Comparison of ENCODE assay signal across 11 cellular contexts in genomic region chr17:38908676-38909181, GRCh38. TPM values are rescaled to one million over a fixed set of nuclear protein-coding genes. Genes with fewer than 3 reads are reported as not detected.
DNase-seq lines count a peak whose midpoint lies in the region; ATAC-seq and TF ChIP-seq lines count a peak whose summit lies in the region.
"Had no signal": no experiment of that assay in that cellular context is flagged by ENCODE, and none has a peak within 500 bp of the region (broad histone marks: within the 10 kb centered on the region; RNA-seq: fewer than 3 reads in every experiment).

No MANE protein-coding gene starts in this region.

- H3K4me3 ChIP-seq in cardiac muscle cell (no peak overlapping the region), esophagus (ENCODE audit: low read depth in 1 of 2, low read length in 2 of 2) (peak overlapping the region in 1 of 2 donors; percentile 17), neuronal stem cell (ENCODE audit: low read length in 2 of 2) (no peak overlapping the region)
- no peak overlapping the region for H3K4me3 ChIP-seq in CD8-positive, alpha-beta memory T cell (ENCODE audit: low read length)

- H3K27me3 ChIP-seq in cardiac muscle cell, result no peaks in the 10 kb centered on the region
- no peaks in the 10 kb centered on the region for H3K27me3 ChIP-seq in esophagus (ENCODE audit: control insufficient read depth in 1 of 2, insufficient read depth in 2 of 2, low read length in 2 of 2)
- H3K27me3 ChIP-seq in neuronal stem cell (ENCODE audit: control insufficient read depth in 3 of 3, insufficient read depth in 3 of 3, low read depth in 1 of 3, low read length in 3 of 3), result no peaks in the 10 kb centered on the region
- H3K27me3 ChIP-seq in CD8-positive, alpha-beta memory T cell (ENCODE audit: insufficient read depth, low read length, poor library complexity, severe bottlenecking), result no peaks in the 10 kb centered on the region

- no peak for TF ChIP-seq CTCF in cardiac muscle cell (IDR thresholded peaks at IDR 0.05; ENCODE audit: low read depth, low read length)
- TF ChIP-seq CTCF in type B pancreatic cell (conservative IDR thresholded peaks at IDR 0.05), result no peak

- POLR2A ChIA-PET in CD8-positive, alpha-beta memory T cell (lab: Charles Lee), result interaction anchor here (1.9 kb wide), 1 partner anchor 10 kb away, joined by 6 read pairs; no protein-coding TSS in a partner anchor

- H3K9me3 Mint-ChIP-seq in CD8-positive, alpha-beta memory T cell, result no peaks in the 10 kb centered on the region
- H3K9me3 Mint-ChIP-seq in type B pancreatic cell, result no peaks in the 10 kb centered on the region

- H3K4me1 ChIP-seq in cardiac muscle cell (ENCODE audit: low read depth) (peaks cover 9% of the 10 kb centered on the region), esophagus (ENCODE audit: control insufficient read depth in 2 of 2, insufficient read depth in 2 of 2, low read length in 1 of 2) (peaks cover 10 to 21% of the 10 kb centered on the region in 2 donors), neuronal stem cell (ENCODE audit: control insufficient read depth in 2 of 2, insufficient read depth in 1 of 2, low read depth in 1 of 2, low read length in 2 of 2) (peaks cover 0 to 7% of the 10 kb centered on the region in 2 donors)
- peaks cover 5% of the 10 kb centered on the region for H3K4me1 ChIP-seq in CD8-positive, alpha-beta memory T cell (ENCODE audit: insufficient read depth, low read length)

- intact Hi-C loops in Right ventricle myocardium inferior (cut with DNase I), result no loop called here

- H4K8ac ChIP-seq in neuronal stem cell (ENCODE audit: low read depth, low read length), result no peak overlapping the region

- H3K27ac ChIP-seq in cardiac muscle cell, result peak overlapping the region; percentile 39
- H3K27ac ChIP-seq in esophagus (ENCODE audit: low read depth in 2 of 2, low read length in 1 of 2), result peak overlapping the region; percentile 57 to 68
- no peak overlapping the region for H3K27ac ChIP-seq in neuronal stem cell (replicated peaks; ENCODE audit: low read length)
- H3K27ac ChIP-seq in CD8-positive, alpha-beta memory T cell (ENCODE audit: low read depth, low read length), result no peak overlapping the region

- H3K4me1 Mint-ChIP-seq in CD8-positive, alpha-beta memory T cell, result peaks cover 40 to 84% (median 43%) of the 10 kb centered on the region in 3 donors
- peaks cover 5% of the 10 kb centered on the region for H3K4me1 Mint-ChIP-seq in type B pancreatic cell (ENCODE audit: unreplicated experiment)

- H3K18ac ChIP-seq in neuronal stem cell (ENCODE audit: low read length), result peak overlapping the region; percentile 11

- peak overlapping the region; percentile 20 for H2AK5ac ChIP-seq in neuronal stem cell (ENCODE audit: low read depth, low read length)

- no peak for DNase-seq in cardiac muscle cell (ENCODE audit: low read depth in 1 of 2, low spot score in 1 of 2)
- no peak for DNase-seq in Right ventricle myocardium inferior (ENCODE audit: missing footprints)
- no peak for DNase-seq in neuronal stem cell (ENCODE audit: low spot score)
- no peak for DNase-seq in NCI-H128 (lab: John Stamatoyannopoulos, UW; ENCODE audit: unreplicated experiment)
- no peak for DNase-seq in CD8-positive, alpha-beta memory T cell
- no peak for DNase-seq in type B pancreatic cell (ENCODE audit: extremely low spot score, unreplicated experiment)

- peak overlapping the region in 4 of 8 donors; percentile 19 to 42 (median 30) for H3K27ac Mint-ChIP-seq in CD8-positive, alpha-beta memory T cell
- H3K27ac Mint-ChIP-seq in type B pancreatic cell, result no peak overlapping the region

- ATAC-seq in Right ventricle myocardium inferior, result no peak
- ATAC-seq in GM19351 (IDR thresholded peaks at IDR 0.05; ENCODE audit: unreplicated experiment), result no peak

- CTCF ChIA-PET in CD8-positive, alpha-beta memory T cell (lab: Charles Lee), result interaction anchor here (2.0 kb wide), 1 partner anchor 37 kb away, joined by 5 read pairs; no protein-coding TSS in a partner anchor

- 26 to 29% methylated on average over 8 of the region's 8 CpGs for WGBS in esophagus, 2 donors
- WGBS in neuronal stem cell (ENCODE audit: extremely low coverage in 2 of 2, insufficient read length in 2 of 2, insufficient replicate concordance in 1 of 2), 2 donors, result no CpG with 5 or more reads among the region's 8 CpGs

- no peak overlapping the region for H4K91ac ChIP-seq in neuronal stem cell (ENCODE audit: low read depth, low read length, poor library complexity)

- H2BK5ac ChIP-seq in neuronal stem cell (ENCODE audit: low read length), result no peak overlapping the region

- H3K4me3 Mint-ChIP-seq in CD8-positive, alpha-beta memory T cell, result no peak overlapping the region
- no peak overlapping the region for H3K4me3 Mint-ChIP-seq in type B pancreatic cell

- H2AFZ ChIP-seq in neuronal stem cell (ENCODE audit: low read length), result no peak overlapping the region

- peaks cover 6% of the 10 kb centered on the region for H3K79me1 ChIP-seq in neuronal stem cell (ENCODE audit: low read depth, low read length)

- no peak overlapping the region for H2BK120ac ChIP-seq in neuronal stem cell (ENCODE audit: low read depth, low read length)

- no peak overlapping the region for H3K4me2 ChIP-seq in neuronal stem cell (ENCODE audit: insufficient read depth, low read length, poor library complexity, severe bottlenecking)

- H2BK15ac ChIP-seq in neuronal stem cell (ENCODE audit: low read length), result no peak overlapping the region

- no peaks in the 10 kb centered on the region for H3K27me3 Mint-ChIP-seq in CD8-positive, alpha-beta memory T cell
- H3K27me3 Mint-ChIP-seq in type B pancreatic cell, result no peaks in the 10 kb centered on the region

- H3K23ac ChIP-seq in neuronal stem cell (ENCODE audit: low read depth, low read length, poor library complexity), result peak overlapping the region; percentile 78

- H3K36me3 ChIP-seq in cardiac muscle cell, result no peaks in the 10 kb centered on the region
- H3K36me3 ChIP-seq in esophagus (ENCODE audit: control insufficient read depth in 2 of 2, insufficient read depth in 2 of 2, low read length in 1 of 2), result peaks cover 0 to 22% of the 10 kb centered on the region in 2 donors
- H3K36me3 ChIP-seq in neuronal stem cell (replicated peaks in 1 of 2; ENCODE audit: control insufficient read depth in 2 of 2, insufficient read depth in 2 of 2, low read length in 2 of 2), result peaks cover 6 to 60% of the 10 kb centered on the region in 2 donors
- peaks cover 14% of the 10 kb centered on the region for H3K36me3 ChIP-seq in CD8-positive, alpha-beta memory T cell (ENCODE audit: insufficient read depth, low read length)

- peaks cover 0 to 78% (median 7%) of the 10 kb centered on the region in 3 donors for H3K36me3 Mint-ChIP-seq in CD8-positive, alpha-beta memory T cell
- peaks cover 4% of the 10 kb centered on the region for H3K36me3 Mint-ChIP-seq in type B pancreatic cell

- H3K14ac ChIP-seq in neuronal stem cell (ENCODE audit: low read length), result no peak overlapping the region

- H3K9me3 ChIP-seq in cardiac muscle cell (ENCODE audit: low read depth) (no peaks in the 10 kb centered on the region), esophagus (ENCODE audit: control insufficient read depth in 2 of 2, insufficient read depth in 1 of 2, low read depth in 1 of 2, low read length in 1 of 2) (no peaks in the 10 kb centered on the region), neuronal stem cell (replicated peaks in 1 of 2; ENCODE audit: control insufficient read depth in 2 of 2, insufficient read depth in 1 of 2, low read depth in 1 of 2, low read length in 2 of 2) (no peaks in the 10 kb centered on the region)
- H3K9me3 ChIP-seq in CD8-positive, alpha-beta memory T cell (ENCODE audit: low read length), result no peaks in the 10 kb centered on the region

- H3K4ac ChIP-seq in neuronal stem cell (ENCODE audit: low read length), result no peak overlapping the region

- no peak overlapping the region for H2BK12ac ChIP-seq in neuronal stem cell (ENCODE audit: low read length)

- H3K9ac ChIP-seq in neuronal stem cell (ENCODE audit: low read depth, low read length, poor library complexity), result no peak overlapping the region

RNA-seq across cellular contexts. Expression of gene LASP1, which starts 38.9 kb away (rescaled TPM):
- 46.0 and 51.2 TPM in 2 replicates for total RNA-seq in cardiac muscle cell
- 28.1 and 38.0 TPM in 2 replicates for polyA plus RNA-seq in cardiac muscle cell
- 38.5 TPM for total RNA-seq in Right ventricle myocardium inferior
- polyA plus RNA-seq in esophagus, result 10 to 100 TPM; 26.5 to 33.0 TPM
- polyA plus RNA-seq in neuronal stem cell (2013, experiment 1 of 2), result 77.5 TPM
- 79.6 TPM for polyA plus RNA-seq in neuronal stem cell (2013, experiment 2 of 2)
- total RNA-seq in CD8-positive, alpha-beta memory T cell, result 100 to 1,000 TPM; 128 to 135 TPM
- polyA plus RNA-seq in CD8-positive, alpha-beta memory T cell, result 76.1 TPM
- 159 and 210 TPM in 2 replicates for total RNA-seq in type B pancreatic cell (ENCODE audit: low replicate concordance)

RNA-seq across cellular contexts. Expression of gene RPL23, which starts 55.2 kb away (rescaled TPM):
- total RNA-seq in cardiac muscle cell, result 2,451 and 2,692 TPM in 2 replicates
- polyA plus RNA-seq in cardiac muscle cell, result 567 and 626 TPM in 2 replicates
- 897 TPM for total RNA-seq in Right ventricle myocardium inferior
- 1,000 to 10,000 TPM; 2,779 to 3,117 TPM for polyA plus RNA-seq in esophagus
- 5,636 TPM for polyA plus RNA-seq in neuronal stem cell (2013, experiment 1 of 2)
- polyA plus RNA-seq in neuronal stem cell (2013, experiment 2 of 2), result 5,601 TPM
- total RNA-seq in CD8-positive, alpha-beta memory T cell, result 1,000 to 10,000 TPM; 1,857 to 1,911 TPM
- polyA plus RNA-seq in CD8-positive, alpha-beta memory T cell, result 1,010 TPM
- total RNA-seq in type B pancreatic cell (ENCODE audit: low replicate concordance), result 1,908 and 1,925 TPM in 2 replicates

RNA-seq across cellular contexts. Expression of gene FBXO47, which starts 58.5 kb away (rescaled TPM):
- total RNA-seq in cardiac muscle cell (not detected in 2 replicates), Right ventricle myocardium inferior (not detected), type B pancreatic cell (ENCODE audit: low replicate concordance) (not detected in 2 replicates)
- polyA plus RNA-seq in cardiac muscle cell (not detected in 2 replicates), esophagus (not detected)
- polyA plus RNA-seq in neuronal stem cell (2013, experiment 1 of 2), result not detected
- polyA plus RNA-seq in neuronal stem cell (2013, experiment 2 of 2), result not detected
- not detected for total RNA-seq in CD8-positive, alpha-beta memory T cell
- polyA plus RNA-seq in CD8-positive, alpha-beta memory T cell, result not detected
- total RNA-seq: LHCN-M2; renal cortical epithelial cell; T-helper 2 cell treated with Interferon-gamma antibody and Interleukin-4, amounts not matched to agents 100 ng/mL and 5 ng/mL, for 36 hours had no signal

Comparison
In these comparisons a context has a peak if more than half of its experiments do, and no peak if none do; other contexts are left out.
1. H3K27ac ChIP-seq: peak in cardiac muscle cell (single experiment) and esophagus (2 of 2); none in neuronal stem cell (single experiment) and CD8-positive, alpha-beta memory T cell (single experiment).